In the genomic region with DNA sequence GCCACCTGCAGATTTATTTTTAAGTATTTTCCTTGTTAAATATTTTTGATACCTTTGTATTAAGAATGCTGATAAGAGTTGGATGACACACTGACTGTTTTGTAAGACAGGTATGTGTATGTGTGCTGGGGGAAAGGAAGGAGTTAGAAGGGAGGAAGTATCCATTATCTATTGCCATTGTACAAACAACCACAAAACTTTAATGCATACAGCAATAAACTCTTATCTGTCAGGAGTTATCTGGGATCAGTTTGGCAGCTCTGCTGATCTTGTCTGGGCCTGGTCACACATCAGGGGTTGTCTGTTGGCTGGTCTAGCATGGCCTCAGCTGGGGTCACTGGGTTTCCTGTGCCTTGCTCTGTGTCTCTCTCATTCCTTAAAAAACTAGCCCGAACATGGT, we compare ENCODE assay signal across 24 cellular contexts.
DNase-seq lines count a peak whose midpoint lies in the region; ATAC-seq and TF ChIP-seq lines count a peak whose summit lies in the region.
"Had no signal": no experiment of that assay in that cellular context is flagged by ENCODE, and none has a peak within 500 bp of the region (broad histone marks: within the 10 kb centered on the region; RNA-seq: fewer than 3 reads in every experiment).

No MANE protein-coding gene starts in this region.

- CTCF ChIA-PET in mammary epithelial cell (lab: Charles Lee; ENCODE audit: low non-redundant PET), result no interaction called here

- H3K4me1 ChIP-seq in mammary epithelial cell (ENCODE audit: insufficient read depth, low read length) (peaks cover 22% of the 10 kb centered on the region), breast epithelium (no peaks in the 10 kb centered on the region), endodermal cell (ENCODE audit: control insufficient read depth, insufficient read depth, low read length) (peaks cover 13% of the 10 kb centered on the region), mesendoderm (ENCODE audit: control insufficient read depth, low read depth, low read length) (no peaks in the 10 kb centered on the region), heart right ventricle (peaks cover 0 to 19% (median 11%) of the 10 kb centered on the region in 9 donors)
- H3K4me1 ChIP-seq: Peyer's patch, SJCRH30 had no signal

- no peak overlapping the region for H3K56ac ChIP-seq in mesendoderm (ENCODE audit: low read length)

- H2AFZ ChIP-seq in mammary epithelial cell (ENCODE audit: low read depth, low read length), result peak overlapping the region; percentile 35
- H2AFZ ChIP-seq: GM23338 had no signal

- H3K27me3 Mint-ChIP-seq in endodermal cell (ENCODE audit: insufficient read depth), result no peaks in the 10 kb centered on the region

- H4K20me1 ChIP-seq in mammary epithelial cell (ENCODE audit: insufficient read depth, low read length), result no peaks in the 10 kb centered on the region

- H2BK5ac ChIP-seq in mesendoderm (ENCODE audit: low read length), result no peak overlapping the region

- no peak overlapping the region for H2AK5ac ChIP-seq in mesendoderm (ENCODE audit: low read length)

- H3K27ac ChIP-seq in mammary epithelial cell (ENCODE audit: insufficient read depth, low read depth, low read length), result no peak overlapping the region
- H3K27ac ChIP-seq in breast epithelium, result no peak overlapping the region
- H3K27ac ChIP-seq in endodermal cell (ENCODE audit: low read depth, low read length), result no peak overlapping the region
- H3K27ac ChIP-seq in mesendoderm (ENCODE audit: low read depth, low read length), result peak overlapping the region; percentile 23
- H3K27ac ChIP-seq in heart right ventricle, result no peak overlapping the region
- H3K27ac ChIP-seq: Peyer's patch, SJCRH30 had no signal

- no peaks in the 10 kb centered on the region for H3K27me3 ChIP-seq in mammary epithelial cell (ENCODE audit: insufficient read depth, low read length)
- no peaks in the 10 kb centered on the region for H3K27me3 ChIP-seq in breast epithelium
- no peaks in the 10 kb centered on the region for H3K27me3 ChIP-seq in endodermal cell (ENCODE audit: control insufficient read depth, insufficient read depth, low read length, poor library complexity, severe bottlenecking)
- no peaks in the 10 kb centered on the region for H3K27me3 ChIP-seq in mesendoderm (ENCODE audit: insufficient read depth, low read length, poor library complexity)
- H3K27me3 ChIP-seq in heart right ventricle, result no peaks in the 10 kb centered on the region
- H3K27me3 ChIP-seq: MG63, Peyer's patch had no signal

- no peak for TF ChIP-seq CTCF in mammary epithelial cell (conservative IDR thresholded peaks at IDR 0.05 in 1 of 2, IDR thresholded peaks at IDR 0.05 in 1 of 2; ENCODE audit: extremely low read depth in 1 of 2, insufficient read depth in 1 of 2, low read depth in 1 of 2, low read length in 2 of 2)
- TF ChIP-seq CTCF in breast epithelium (IDR thresholded peaks at IDR 0.05), result no peak
- no peak for TF ChIP-seq CTCF in endodermal cell (conservative IDR thresholded peaks at IDR 0.05)
- no peak for TF ChIP-seq CTCF in heart right ventricle (IDR thresholded peaks at IDR 0.05)

- no peak for TF ChIP-seq POLR2A in breast epithelium (IDR thresholded peaks at IDR 0.05)

- H3K9me3 Mint-ChIP-seq in endodermal cell, result no peaks in the 10 kb centered on the region
- H3K9me3 Mint-ChIP-seq: GM23338 had no signal

- H3K4ac ChIP-seq in mesendoderm (ENCODE audit: low read depth, low read length), result no peak overlapping the region

- no peak overlapping the region for H3K4me3 ChIP-seq in mammary epithelial cell (replicated peaks in 1 of 3; ENCODE audit: insufficient read depth in 1 of 3, low read depth in 2 of 3, low read length in 3 of 3)
- H3K4me3 ChIP-seq in breast epithelium, result no peak overlapping the region
- peak overlapping the region; percentile 8 for H3K4me3 ChIP-seq in endodermal cell (ENCODE audit: low read length)
- no peak overlapping the region for H3K4me3 ChIP-seq in mesendoderm (ENCODE audit: low read length)
- no peak overlapping the region for H3K4me3 ChIP-seq in heart right ventricle
- H3K4me3 ChIP-seq: GM23338, MG63, Peyer's patch, SJCRH30 had no signal

- no peak for ATAC-seq in heart right ventricle
- no peak for ATAC-seq in HG03432 (IDR thresholded peaks at IDR 0.05; ENCODE audit: unreplicated experiment)
- ATAC-seq: GM23338 had no signal

- H3K4me1 Mint-ChIP-seq in endodermal cell, result peaks cover 38% of the 10 kb centered on the region
- H3K4me1 Mint-ChIP-seq: GM23338 had no signal

- H3K23ac ChIP-seq in mesendoderm (ENCODE audit: low read length), result no peak overlapping the region

- no peak overlapping the region for H2BK15ac ChIP-seq in mesendoderm (replicated peaks; ENCODE audit: low read depth)

- H3K9me3 ChIP-seq in mammary epithelial cell (replicated peaks; ENCODE audit: insufficient read depth, low read length) (no peaks in the 10 kb centered on the region), breast epithelium (no peaks in the 10 kb centered on the region), endodermal cell (ENCODE audit: control insufficient read depth, low read length) (no peaks in the 10 kb centered on the region), heart right ventricle (no peaks in the 10 kb centered on the region)
- H3K9me3 ChIP-seq: Peyer's patch, SJCRH30 had no signal

- no peak overlapping the region for H3K4me3 Mint-ChIP-seq in endodermal cell
- H3K4me3 Mint-ChIP-seq: GM23338, IgD-negative memory B cell had no signal

- H3K9ac ChIP-seq in mammary epithelial cell (ENCODE audit: insufficient read depth, low read length) (no peak overlapping the region), endodermal cell (ENCODE audit: extremely low read depth, low read length, poor library complexity, severe bottlenecking) (no peak overlapping the region), mesendoderm (ENCODE audit: low read length) (no peak overlapping the region)

- H3K36me3 Mint-ChIP-seq in endodermal cell (ENCODE audit: low read depth), result no peaks in the 10 kb centered on the region
- H3K36me3 Mint-ChIP-seq: IgD-negative memory B cell had no signal

- no peak overlapping the region for H3K27ac Mint-ChIP-seq in endodermal cell
- H3K27ac Mint-ChIP-seq: GM23338, IgD-negative memory B cell had no signal

- H4K5ac ChIP-seq in mesendoderm (ENCODE audit: low read length), result no peak overlapping the region

- H2BK120ac ChIP-seq in mesendoderm (ENCODE audit: low read depth, low read length), result no peak overlapping the region

- H3K18ac ChIP-seq in mesendoderm (ENCODE audit: low read length), result no peak overlapping the region

- intact Hi-C loops in mammary epithelial cell (cut with micrococcal nuclease), result no loop called here
- intact Hi-C loops in breast epithelium (cut with DNase I; ENCODE audit: low total_unique reads), result no loop called here
- intact Hi-C loops in heart right ventricle (cut with DNase I), result no loop called here

- H3K79me1 ChIP-seq in mesendoderm (ENCODE audit: low read length), result no peaks in the 10 kb centered on the region

- H4K8ac ChIP-seq in mesendoderm (ENCODE audit: low read depth, low read length), result no peak overlapping the region

- H3K79me2 ChIP-seq in mammary epithelial cell (ENCODE audit: insufficient read depth, low read length), result no peaks in the 10 kb centered on the region
- H3K79me2 ChIP-seq in mesendoderm (ENCODE audit: control insufficient read depth, insufficient read depth, low read length), result no peaks in the 10 kb centered on the region

- H3K4me2 ChIP-seq in mammary epithelial cell (ENCODE audit: insufficient read depth, low read depth, low read length) (no peak overlapping the region), mesendoderm (ENCODE audit: low read length) (no peak overlapping the region)
- H3K4me2 ChIP-seq: GM23338 had no signal

- 0% methylated on average over 1 of the region's 1 CpG for WGBS in mammary epithelial cell (ENCODE audit: low coverage, missing lambda C conversion rate)
- 94 to 100% methylated on average over 1 of the region's 1 CpG for WGBS in endodermal cell (ENCODE audit: insufficient coverage in 1 of 2, insufficient read length in 1 of 2), 2 experiments
- WGBS in mesendoderm (ENCODE audit: extremely low coverage, insufficient coverage, low lambda C conversion rate), result no CpG with 5 or more reads among the region's 1 CpG
- 85 to 86% methylated on average over 1 of the region's 1 CpG for WGBS in heart right ventricle, 2 donors

- in situ Hi-C loops in mammary epithelial cell (cut with MboI; ENCODE audit: low sequenced_read_pairs in 2 of 2), result no loop called here

- DNase-seq in mammary epithelial cell (no peak), breast epithelium (ENCODE audit: low spot score in 2 of 2) (no peak), endodermal cell (peak; percentile 33), mesendoderm (peak; percentile 7), heart right ventricle (no peak), NCI-H748 (lab: John Stamatoyannopoulos, UW; ENCODE audit: unreplicated experiment) (no peak)
- DNase-seq: 8988T, AML-193, C1 segment of cervical spinal cord, DMS53, GDM1, HCEC 1CT, MG63, NCI-H1048, NCI-H1436, NCI-H187 treated with DMSO at 0.1 percent for 48 hours, NCI-H2107, NCI-H510A, NCI-H774, Peyer's patch, SJCRH30 had no signal

- H3K36me3 ChIP-seq in mammary epithelial cell (ENCODE audit: insufficient read depth, low read length) (no peaks in the 10 kb centered on the region), breast epithelium (no peaks in the 10 kb centered on the region), endodermal cell (ENCODE audit: control insufficient read depth, insufficient read depth, low read length) (no peaks in the 10 kb centered on the region), mesendoderm (ENCODE audit: control insufficient read depth, insufficient read depth, low read length) (no peaks in the 10 kb centered on the region), heart right ventricle (no peaks in the 10 kb centered on the region)
- H3K36me3 ChIP-seq: MG63, Peyer's patch, SJCRH30 had no signal

- no TSS peak for BruUV-seq in mammary epithelial cell (replicated peaks; lab: Mats Ljungman, UMichigan)

- dilution Hi-C loops in mammary epithelial cell (cut with HindIII; ENCODE audit: low sequenced_read_pairs), result no loop called here

Comparison
In these comparisons a context has a peak if more than half of its experiments do, and no peak if none do; other contexts are left out.
1. DNase-seq: peak in endodermal cell (single experiment) and mesendoderm (single experiment); none in mammary epithelial cell (single experiment), breast epithelium (0 of 2), heart right ventricle (0 of 2) and NCI-H748 (single experiment).